In genomic region chr10:110396284-110396651, GRCh38 we compare ENCODE assay signal across 13 cellular contexts.
A peak's percentile ranks its signal among the peaks of the same experiment; 100 is the strongest.
DNase-seq lines count a peak whose midpoint lies in the region; ATAC-seq and TF ChIP-seq lines count a peak whose summit lies in the region.
"Had no signal": no experiment of that assay in that cellular context is flagged by ENCODE, and none has a peak within 500 bp of the region (broad histone marks: within the 10 kb centered on the region; RNA-seq: fewer than 3 reads in every experiment).

No MANE protein-coding gene starts in this region.

- H3K4me3 Mint-ChIP-seq in activated CD4-positive, alpha-beta T cell treated with anti-CD3 and anti-CD28 coated beads for 36 hours, result no peak overlapping the region
- H3K4me3 Mint-ChIP-seq in stimulated activated effector memory CD8-positive, alpha-beta T cell treated with anti-CD3 and anti-CD28 coated beads, Interleukin-12 subunit alpha, Interleukin-12 subunit beta, amount 100 ng/mL, for 72 hours, result peak overlapping the region; percentile 25
- H3K4me3 Mint-ChIP-seq: immature natural killer cell had no signal

- no peaks in the 10 kb centered on the region for H3K9me2 ChIP-seq in PC-3 (replicated peaks; ENCODE audit: low read length)

- H4K20me1 ChIP-seq in PC-3 (ENCODE audit: low read length), result no peaks in the 10 kb centered on the region
- H4K20me1 ChIP-seq in mammary epithelial cell (ENCODE audit: insufficient read depth, low read length), result no peaks in the 10 kb centered on the region

- no peaks in the 10 kb centered on the region for H3K36me3 ChIP-seq in PC-3 (ENCODE audit: low read depth, low read length)
- H3K36me3 ChIP-seq in mammary epithelial cell (ENCODE audit: insufficient read depth, low read length), result no peaks in the 10 kb centered on the region

- POLR2A ChIA-PET in activated CD4-positive, alpha-beta T cell treated with anti-CD3 and anti-CD28 coated beads for 36 hours (lab: Charles Lee), result interaction anchor here (1.0 kb wide), 1 partner anchor 40 kb away, joined by 4 read pairs; no protein-coding TSS in a partner anchor
- POLR2A ChIA-PET in PC-3 (lab: Charles Lee; ENCODE audit: unreplicated experiment), result no interaction called here

- H3K27me3 ChIP-seq in PC-3 (ENCODE audit: low read length), result no peaks in the 10 kb centered on the region
- H3K27me3 ChIP-seq in mammary epithelial cell (ENCODE audit: insufficient read depth, low read length), result no peaks in the 10 kb centered on the region

- intact Hi-C loops in activated CD4-positive, alpha-beta T cell treated with anti-CD3 and anti-CD28 coated beads for 36 hours (cut with DNase I, micrococcal nuclease), result loop anchor here in 1 of 2 experiments (2.0 kb wide), 1 partner anchor 23 kb away; no protein-coding TSS in a partner anchor
- intact Hi-C loops in PC-3 (cut with micrococcal nuclease) (no loop called here), mammary epithelial cell (cut with micrococcal nuclease) (no loop called here)

- no peaks in the 10 kb centered on the region for H3K79me2 ChIP-seq in PC-3 (ENCODE audit: low read length)
- no peaks in the 10 kb centered on the region for H3K79me2 ChIP-seq in mammary epithelial cell (ENCODE audit: insufficient read depth, low read length)

- no peak overlapping the region for H3K4me3 ChIP-seq in PC-3 (ENCODE audit: low read length)
- H3K4me3 ChIP-seq in mammary epithelial cell (replicated peaks in 1 of 3; ENCODE audit: insufficient read depth in 1 of 3, low read depth in 2 of 3, low read length in 3 of 3), result no peak overlapping the region

- 100% methylated on average over 1 of the region's 1 CpG for WGBS in mammary epithelial cell (ENCODE audit: low coverage, missing lambda C conversion rate)

- dilution Hi-C loops in mammary epithelial cell (cut with HindIII; ENCODE audit: low sequenced_read_pairs), result no loop called here

- H3K4me1 Mint-ChIP-seq in activated CD4-positive, alpha-beta T cell treated with anti-CD3 and anti-CD28 coated beads for 36 hours, result peaks cover 30% of the 10 kb centered on the region
- H3K4me1 Mint-ChIP-seq in stimulated activated effector memory CD8-positive, alpha-beta T cell treated with anti-CD3 and anti-CD28 coated beads, Interleukin-12 subunit alpha, Interleukin-12 subunit beta, amount 100 ng/mL, for 72 hours, result peaks cover 68% of the 10 kb centered on the region

- H3K27ac ChIP-seq in PC-3 (ENCODE audit: low read length) (peak overlapping the region; percentile 98), mammary epithelial cell (ENCODE audit: insufficient read depth, low read depth, low read length) (peak overlapping the region; percentile 40)
- H3K27ac ChIP-seq: HL-60 had no signal

- DNase-seq in activated CD4-positive, alpha-beta T cell treated with anti-CD3 and anti-CD28 coated beads for 36 hours, result no peak
- DNase-seq in activated CD4-positive, alpha-beta T cell treated with anti-CD3 and anti-CD28 coated beads for 4 hours, result no peak
- DNase-seq in PC-3 (no peak), mammary epithelial cell (no peak), AG08395 (ENCODE audit: low spot score) (no peak), DMS114 treated with DMSO at 0.1 percent for 48 hours (lab: John Stamatoyannopoulos, UW; ENCODE audit: unreplicated experiment) (no peak)
- no peak for DNase-seq in stimulated activated effector memory CD8-positive, alpha-beta T cell treated with anti-CD3 and anti-CD28 coated beads, Interleukin-12 subunit alpha, Interleukin-12 subunit beta, amount 100 ng/mL, for 72 hours (ENCODE audit: low spot score in 2 of 2)
- no peak for DNase-seq in effector CD8-positive, alpha-beta T cell (lab: John Stamatoyannopoulos, UW)
- DNase-seq: 8988T; NCI-H510A; stimulated activated naive CD4-positive, alpha-beta T cell had no signal

- in situ Hi-C loops in mammary epithelial cell (cut with MboI; ENCODE audit: low sequenced_read_pairs in 2 of 2), result loop anchor here in 1 of 2 donors (5.0 kb wide), 1 partner anchor 44 kb away; no protein-coding TSS in a partner anchor

- ATAC-seq in activated CD4-positive, alpha-beta T cell treated with anti-CD3 and anti-CD28 coated beads for 36 hours, result no peak
- ATAC-seq in PC-3, result no peak
- ATAC-seq in stimulated activated effector memory CD8-positive, alpha-beta T cell treated with anti-CD3 and anti-CD28 coated beads, Interleukin-12 subunit alpha, Interleukin-12 subunit beta, amount 100 ng/mL, for 72 hours, result no peak

- H3K36me3 Mint-ChIP-seq in activated CD4-positive, alpha-beta T cell treated with anti-CD3 and anti-CD28 coated beads for 36 hours (ENCODE audit: low read depth), result no peaks in the 10 kb centered on the region
- no peaks in the 10 kb centered on the region for H3K36me3 Mint-ChIP-seq in stimulated activated effector memory CD8-positive, alpha-beta T cell treated with anti-CD3 and anti-CD28 coated beads, Interleukin-12 subunit alpha, Interleukin-12 subunit beta, amount 100 ng/mL, for 72 hours
- H3K36me3 Mint-ChIP-seq: immature natural killer cell had no signal

- H3K9me3 ChIP-seq in PC-3 (ENCODE audit: low read length) (no peaks in the 10 kb centered on the region), mammary epithelial cell (replicated peaks; ENCODE audit: insufficient read depth, low read length) (no peaks in the 10 kb centered on the region)

- TF ChIP-seq CTCF in PC-3 (conservative IDR thresholded peaks at IDR 0.05; ENCODE audit: low read depth, low read length) (no peak), mammary epithelial cell (conservative IDR thresholded peaks at IDR 0.05 in 1 of 2, IDR thresholded peaks at IDR 0.05 in 1 of 2; ENCODE audit: extremely low read depth in 1 of 2, insufficient read depth in 1 of 2, low read depth in 1 of 2, low read length in 2 of 2) (no peak)

- CTCF ChIA-PET in activated CD4-positive, alpha-beta T cell treated with anti-CD3 and anti-CD28 coated beads for 36 hours (lab: Charles Lee), result interaction anchor here (0.9 to 1.7 kb wide), 3 partner anchors 9 to 47 kb away, joined by 3 to 5 read pairs (median 3); no protein-coding TSS in a partner anchor
- CTCF ChIA-PET in PC-3 (lab: Charles Lee), result no interaction called here
- CTCF ChIA-PET in mammary epithelial cell (lab: Charles Lee; ENCODE audit: low non-redundant PET), result no interaction called here

- no peaks in the 10 kb centered on the region for H3K27me3 Mint-ChIP-seq in activated CD4-positive, alpha-beta T cell treated with anti-CD3 and anti-CD28 coated beads for 36 hours

- H3K9me3 Mint-ChIP-seq in activated CD4-positive, alpha-beta T cell treated with anti-CD3 and anti-CD28 coated beads for 36 hours (ENCODE audit: low read depth), result no peaks in the 10 kb centered on the region
- H3K9me3 Mint-ChIP-seq in stimulated activated effector memory CD8-positive, alpha-beta T cell treated with anti-CD3 and anti-CD28 coated beads, Interleukin-12 subunit alpha, Interleukin-12 subunit beta, amount 100 ng/mL, for 72 hours, result no peaks in the 10 kb centered on the region
- H3K9me3 Mint-ChIP-seq: immature natural killer cell had no signal

- no peaks in the 10 kb centered on the region for H3F3A ChIP-seq in PC-3 (ENCODE audit: low read length, unreplicated experiment)

- peak overlapping the region; percentile 74 for H3K27ac Mint-ChIP-seq in activated CD4-positive, alpha-beta T cell treated with anti-CD3 and anti-CD28 coated beads for 36 hours
- H3K27ac Mint-ChIP-seq in stimulated activated effector memory CD8-positive, alpha-beta T cell treated with anti-CD3 and anti-CD28 coated beads, Interleukin-12 subunit alpha, Interleukin-12 subunit beta, amount 100 ng/mL, for 72 hours, result peak overlapping the region; percentile 84
- H3K27ac Mint-ChIP-seq: immature natural killer cell had no signal

- H3K9ac ChIP-seq in PC-3 (ENCODE audit: low read length) (peak overlapping the region; percentile 72), mammary epithelial cell (ENCODE audit: insufficient read depth, low read length) (no peak overlapping the region)

- H2AFZ ChIP-seq in PC-3 (ENCODE audit: low read length) (no peak overlapping the region), mammary epithelial cell (ENCODE audit: low read depth, low read length) (no peak overlapping the region)

- H3K4me2 ChIP-seq in PC-3 (ENCODE audit: low read length) (peak overlapping the region; percentile 22), mammary epithelial cell (ENCODE audit: insufficient read depth, low read depth, low read length) (no peak overlapping the region)

- H3K4me1 ChIP-seq in PC-3 (ENCODE audit: insufficient read depth, low read length) (peaks cover 47% of the 10 kb centered on the region), mammary epithelial cell (ENCODE audit: insufficient read depth, low read length) (peaks cover 50% of the 10 kb centered on the region)

- no TSS peak for BruUV-seq in PC-3 (replicated peaks; lab: Mats Ljungman, UMichigan)
- BruUV-seq in mammary epithelial cell (replicated peaks; lab: Mats Ljungman, UMichigan), result no TSS peak
